Comparison of ENCODE assay signal across 8 cellular contexts in the genomic region with DNA sequence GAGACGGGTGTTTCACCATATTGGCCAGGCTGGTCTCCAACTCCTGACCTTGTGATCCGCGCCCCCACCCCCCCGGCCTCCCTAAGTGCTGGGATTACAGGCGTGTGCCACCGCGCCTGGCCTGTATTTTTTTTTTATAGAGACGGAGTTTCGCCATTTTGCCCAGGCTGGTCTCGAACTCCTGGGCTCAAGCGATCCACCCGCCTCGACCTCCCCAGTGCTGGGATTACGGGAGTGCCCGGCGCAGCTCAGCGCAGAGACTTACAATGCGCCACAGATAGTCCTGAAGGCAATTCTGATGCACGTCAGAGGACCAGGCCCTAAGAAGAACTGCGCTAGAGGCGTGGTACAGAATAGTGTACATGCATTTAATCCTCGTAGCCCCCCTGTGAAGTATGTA. TPM values are rescaled to one million over a fixed set of nuclear protein-coding genes. Genes with fewer than 3 reads are reported as not detected.
DNase-seq lines count a peak whose midpoint lies in the region; ATAC-seq and TF ChIP-seq lines count a peak whose summit lies in the region.

No MANE protein-coding gene starts in this region.

- H3K4me2 ChIP-seq in DND-41 (ENCODE audit: insufficient read depth, low read length) (peak overlapping the region; percentile 93), trophoblast cell (ENCODE audit: low read length) (peak overlapping the region; percentile 64)

- H3K36me3 ChIP-seq in DND-41 (ENCODE audit: insufficient read depth, low read length) (peaks cover 11% of the 10 kb centered on the region), SJSA1 (peaks cover 26% of the 10 kb centered on the region), trophoblast cell (ENCODE audit: control insufficient read depth in 1 of 2, insufficient read depth in 2 of 2, low read length in 2 of 2) (no peaks in the 10 kb centered on the region)

- no peak overlapping the region for H2BK120ac ChIP-seq in trophoblast cell (ENCODE audit: insufficient read depth, low read length, poor library complexity)

- DNase-seq in DND-41 (no peak), SJSA1 (ENCODE audit: low read depth in 1 of 2, low spot score in 2 of 2) (no peak), trophoblast cell (no peak), DMS79 (lab: John Stamatoyannopoulos, UW) (no peak), hippocampal formation (lab: John Stamatoyannopoulos, UW) (no peak), SW 1271 (lab: John Stamatoyannopoulos, UW) (no peak), ureter (ENCODE audit: low spot score) (no peak)

- H3K9me3 ChIP-seq in DND-41 (ENCODE audit: insufficient read depth, low read length, severe bottlenecking), result no peaks in the 10 kb centered on the region
- H3K9me3 ChIP-seq in SJSA1 (replicated peaks), result no peaks in the 10 kb centered on the region
- H3K9me3 ChIP-seq in trophoblast cell (ENCODE audit: insufficient read depth, low read depth, low read length), result no peaks in the 10 kb centered on the region

- peaks cover 7% of the 10 kb centered on the region for H3K79me1 ChIP-seq in trophoblast cell (ENCODE audit: low read length)

- H3K23ac ChIP-seq in trophoblast cell (ENCODE audit: low read length), result no peak overlapping the region

- no peak overlapping the region for H2BK12ac ChIP-seq in trophoblast cell (ENCODE audit: low read length)

- H2AFZ ChIP-seq in DND-41 (ENCODE audit: low read depth, low read length) (peak overlapping the region; percentile 91), trophoblast cell (ENCODE audit: insufficient read depth, low read length, poor library complexity) (peak overlapping the region; percentile 76)

- no CpG with 5 or more reads among the region's 22 CpGs for WGBS in trophoblast cell (ENCODE audit: extremely low coverage, insufficient coverage, insufficient read length)

- no peak for ATAC-seq in DND-41 (ENCODE audit: insufficient read depth, low read depth)
- peak; percentile 2 for ATAC-seq in esophagus mucosa

- H3K79me2 ChIP-seq in DND-41 (ENCODE audit: insufficient read depth, low read length), result peaks cover 36% of the 10 kb centered on the region
- H3K79me2 ChIP-seq in trophoblast cell (ENCODE audit: control insufficient read depth, insufficient read depth, low read length, poor library complexity), result no peaks in the 10 kb centered on the region

- H3K14ac ChIP-seq in trophoblast cell (ENCODE audit: low read length), result peak overlapping the region; percentile 16

- H4K12ac ChIP-seq in trophoblast cell (ENCODE audit: low read depth, low read length), result peak overlapping the region; percentile 85

- H3K4ac ChIP-seq in trophoblast cell (ENCODE audit: low read depth, low read length), result no peak overlapping the region

- H2AK5ac ChIP-seq in trophoblast cell (ENCODE audit: low read length), result no peak overlapping the region

- H3K27me3 ChIP-seq in DND-41 (ENCODE audit: insufficient read depth, low read length, poor library complexity), result no peaks in the 10 kb centered on the region
- no peaks in the 10 kb centered on the region for H3K27me3 ChIP-seq in SJSA1 (replicated peaks)
- no peaks in the 10 kb centered on the region for H3K27me3 ChIP-seq in trophoblast cell (ENCODE audit: insufficient read depth, low read length)

- H3K18ac ChIP-seq in trophoblast cell (ENCODE audit: low read length), result no peak overlapping the region

- peak overlapping the region; percentile 65 for H3K9ac ChIP-seq in DND-41 (ENCODE audit: low read depth, low read length)
- no peak overlapping the region for H3K9ac ChIP-seq in trophoblast cell (ENCODE audit: low read length)

- peak overlapping the region; percentile 33 for H4K91ac ChIP-seq in trophoblast cell (ENCODE audit: low read depth, low read length)

- peak overlapping the region; percentile 98 for H4K8ac ChIP-seq in trophoblast cell (ENCODE audit: low read depth, low read length)

- peaks cover 8% of the 10 kb centered on the region; the same call in 1 of the 2 replicates for H4K20me1 ChIP-seq in DND-41 (ENCODE audit: insufficient read depth, low read length)

- no peak overlapping the region for H2BK5ac ChIP-seq in trophoblast cell (ENCODE audit: low read depth, low read length, poor library complexity)

- peak overlapping the region in 1 of 2 experiments; percentile 93; a peak in 2 of 4 replicates for H3K4me3 ChIP-seq in DND-41 (ENCODE audit: low read depth in 1 of 2, low read length in 2 of 2)
- H3K4me3 ChIP-seq in SJSA1, result peak overlapping the region; percentile 76
- H3K4me3 ChIP-seq in trophoblast cell (ENCODE audit: low read depth, low read length), result no peak overlapping the region

- H3K27ac ChIP-seq in DND-41 (ENCODE audit: low read length) (peak overlapping the region; percentile 74), SJSA1 (peak overlapping the region; percentile 49; the same call in 1 of the 2 replicates), trophoblast cell (ENCODE audit: low read depth, low read length) (no peak overlapping the region)

- H3K4me1 ChIP-seq in DND-41 (ENCODE audit: insufficient read depth, low read length) (peaks cover 29% of the 10 kb centered on the region), SJSA1 (replicated peaks) (peaks cover 9% of the 10 kb centered on the region), trophoblast cell (ENCODE audit: control insufficient read depth in 1 of 2, insufficient read depth in 2 of 2, low read length in 2 of 2) (peaks cover 0 to 7% of the 10 kb centered on the region in 2 experiments)

- no peak for TF ChIP-seq CTCF in DND-41 (IDR thresholded peaks at IDR 0.05; ENCODE audit: borderline replicate concordance, extremely low read depth, low read length, poor library complexity, severe bottlenecking)

RNA-seq across cellular contexts. Expression of gene VPS51, which starts 0.6 kb away (rescaled TPM):
- total RNA-seq in SJSA1 (2014; rRNA removed; shearing (Covaris generic)), result 387 and 508 TPM in 2 replicates
- total RNA-seq in esophagus mucosa, result 76.4 TPM
- polyA plus RNA-seq in trophoblast cell (2013), result 51.4 and 52.0 TPM in 2 replicates
- total RNA-seq in ureter, result 131 TPM

RNA-seq across cellular contexts. Expression of gene ZFPL1, which starts 11.4 kb away (rescaled TPM):
- 63.7 and 91.9 TPM in 2 replicates for total RNA-seq in SJSA1 (2014; rRNA removed; shearing (Covaris generic))
- total RNA-seq in esophagus mucosa, result 25.7 TPM
- polyA plus RNA-seq in trophoblast cell (2013), result 66.5 and 69.3 TPM in 2 replicates
- total RNA-seq in ureter, result 33.7 TPM

RNA-seq across cellular contexts. Expression of gene CDCA5, which starts 11.6 kb away (rescaled TPM):
- 90.2 and 124 TPM in 2 replicates for total RNA-seq in SJSA1 (2014; rRNA removed; shearing (Covaris generic))
- 14.1 TPM for total RNA-seq in esophagus mucosa
- 23.9 and 24.5 TPM in 2 replicates for polyA plus RNA-seq in trophoblast cell (2013)
- 1.9 TPM for total RNA-seq in ureter

RNA-seq across cellular contexts. Expression of gene TM7SF2, which starts 16.2 kb away (rescaled TPM):
- total RNA-seq in SJSA1 (2014; rRNA removed; shearing (Covaris generic)), result 1.5 and 2.4 TPM in 2 replicates
- total RNA-seq in esophagus mucosa (53.2 TPM), ureter (37.5 TPM)
- 65.1 and 67.5 TPM in 2 replicates for polyA plus RNA-seq in trophoblast cell (2013)

RNA-seq across cellular contexts. Expression of gene ZNHIT2, which starts 22.1 kb away (rescaled TPM):
- total RNA-seq in SJSA1 (2014; rRNA removed; shearing (Covaris generic)), result 22.8 and 42.1 TPM in 2 replicates
- total RNA-seq in esophagus mucosa (9.4 TPM), ureter (13.7 TPM)
- polyA plus RNA-seq in trophoblast cell (2013), result 5.8 and 5.9 TPM in 2 replicates
